In genomic region chrX:145817666-145818521, GRCh38 we compare ENCODE assay signal across 12 cellular contexts. TPM values are rescaled to one million over a fixed set of nuclear protein-coding genes. Genes with fewer than 3 reads are reported as not detected.
DNase-seq lines count a peak whose midpoint lies in the region; ATAC-seq and TF ChIP-seq lines count a peak whose summit lies in the region.
"Had no signal": no experiment of that assay in that cellular context is flagged by ENCODE, and none has a peak within 500 bp of the region (broad histone marks: within the 10 kb centered on the region; RNA-seq: fewer than 3 reads in every experiment).

Gene SLITRK2 (plus strand): TSS chrX:145817829. CDS start chrX:145822426, 4,597 bp downstream.

- DNase-seq in Ammon's horn (ENCODE audit: low spot score) (peak; percentile 86), T1000 (lab: John Stamatoyannopoulos, UW) (peak; percentile 17), right atrium auricular region (ENCODE audit: low spot score) (no peak), trophoblast cell (no peak), T-helper 1 cell (no peak), NCI-H2196 treated with DMSO at 0.1 percent for 48 hours (lab: John Stamatoyannopoulos, UW; ENCODE audit: unreplicated experiment) (no peak)
- DNase-seq in activated naive CD4-positive, alpha-beta T cell treated with anti-CD3 and anti-CD28 coated beads, Interleukin-2, amount 10 ng/mL, durations not matched to agents 7 days and 5 days = no peak
- DNase-seq: CD4-positive, CD25-positive, alpha-beta regulatory T cell; effector CD8-positive, alpha-beta T cell; GOT3; NCI-H2171 had no signal

- H3K4me3 Mint-ChIP-seq in activated naive CD4-positive, alpha-beta T cell treated with anti-CD3 and anti-CD28 coated beads, Interleukin-2, amount 10 ng/mL, durations not matched to agents 7 days and 5 days = no peak within 1 kb of the TSS
- H3K4me3 Mint-ChIP-seq: CD4-positive, CD25-positive, alpha-beta regulatory T cell had no signal

- peak within 1 kb of the TSS; percentile 66 for H3K4me2 ChIP-seq in trophoblast cell (ENCODE audit: low read length)

- H3K23ac ChIP-seq in trophoblast cell (ENCODE audit: low read length) = no peak within 1 kb of the TSS

- H3K14ac ChIP-seq in trophoblast cell (ENCODE audit: low read length) = no peak within 1 kb of the TSS

- H3K9me3 ChIP-seq in right atrium auricular region = no peaks in the 10 kb centered on the region
- no peaks in the 10 kb centered on the region for H3K9me3 ChIP-seq in trophoblast cell (ENCODE audit: insufficient read depth, low read depth, low read length)

- H3K9me3 Mint-ChIP-seq in activated naive CD4-positive, alpha-beta T cell treated with anti-CD3 and anti-CD28 coated beads, Interleukin-2, amount 10 ng/mL, durations not matched to agents 7 days and 5 days = no peaks in the 10 kb centered on the region

- no peaks in the 10 kb centered on the region for H3K36me3 Mint-ChIP-seq in activated naive CD4-positive, alpha-beta T cell treated with anti-CD3 and anti-CD28 coated beads, Interleukin-2, amount 10 ng/mL, durations not matched to agents 7 days and 5 days
- H3K36me3 Mint-ChIP-seq: CD4-positive, CD25-positive, alpha-beta regulatory T cell had no signal

- H3K79me2 ChIP-seq in trophoblast cell (ENCODE audit: control insufficient read depth, insufficient read depth, low read length, poor library complexity) = no peaks in the 10 kb centered on the region

- no CpG with 5 or more reads among the region's 83 CpGs for WGBS in trophoblast cell (ENCODE audit: extremely low coverage, insufficient coverage, insufficient read length)

- ATAC-seq in GM19351 (IDR thresholded peaks at IDR 0.05; ENCODE audit: unreplicated experiment) = no peak

- TF ChIP-seq CTCF in right atrium auricular region (IDR thresholded peaks at IDR 0.05) = no peak

- H3K27ac Mint-ChIP-seq in activated naive CD4-positive, alpha-beta T cell treated with anti-CD3 and anti-CD28 coated beads, Interleukin-2, amount 10 ng/mL, durations not matched to agents 7 days and 5 days = no peak within 1 kb of the TSS
- H3K27ac Mint-ChIP-seq: CD4-positive, CD25-positive, alpha-beta regulatory T cell had no signal

- no peaks in the 10 kb centered on the region for H3K36me3 ChIP-seq in right atrium auricular region
- H3K36me3 ChIP-seq in trophoblast cell (ENCODE audit: control insufficient read depth in 1 of 2, insufficient read depth in 2 of 2, low read length in 2 of 2) = no peaks in the 10 kb centered on the region

- CTCF ChIA-PET in activated naive CD4-positive, alpha-beta T cell treated with anti-CD3 and anti-CD28 coated beads, Interleukin-2, amount 10 ng/mL, durations not matched to agents 7 days and 5 days (lab: Charles Lee) = no interaction called here

- no peak within 1 kb of the TSS for H3K18ac ChIP-seq in trophoblast cell (ENCODE audit: low read length)

- H3K9ac ChIP-seq in trophoblast cell (ENCODE audit: low read length) = no peak within 1 kb of the TSS

- no peaks in the 10 kb centered on the region for H3K4me1 Mint-ChIP-seq in activated naive CD4-positive, alpha-beta T cell treated with anti-CD3 and anti-CD28 coated beads, Interleukin-2, amount 10 ng/mL, durations not matched to agents 7 days and 5 days
- H3K4me1 Mint-ChIP-seq: CD4-positive, CD25-positive, alpha-beta regulatory T cell had no signal

- no peak within 1 kb of the TSS for H2BK12ac ChIP-seq in trophoblast cell (ENCODE audit: low read length)

- peak within 1 kb of the TSS; percentile 27 for H2AFZ ChIP-seq in trophoblast cell (ENCODE audit: insufficient read depth, low read length, poor library complexity)

- H3K27me3 ChIP-seq in right atrium auricular region (peaks cover 0 to 4% of the 10 kb centered on the region in 2 donors), trophoblast cell (ENCODE audit: insufficient read depth, low read length) (peaks cover 32% of the 10 kb centered on the region)

- no peak within 1 kb of the TSS for H4K12ac ChIP-seq in trophoblast cell (ENCODE audit: low read depth, low read length)

- H4K8ac ChIP-seq in trophoblast cell (ENCODE audit: low read depth, low read length) = no peak within 1 kb of the TSS

- peaks cover 60% of the 10 kb centered on the region for H3K27me3 Mint-ChIP-seq in activated naive CD4-positive, alpha-beta T cell treated with anti-CD3 and anti-CD28 coated beads, Interleukin-2, amount 10 ng/mL, durations not matched to agents 7 days and 5 days

- H3K4me1 ChIP-seq in right atrium auricular region (no peaks in the 10 kb centered on the region), trophoblast cell (ENCODE audit: control insufficient read depth in 1 of 2, insufficient read depth in 2 of 2, low read length in 2 of 2) (peaks cover 4 to 6% of the 10 kb centered on the region in 2 experiments)

- H3K4ac ChIP-seq in trophoblast cell (ENCODE audit: low read depth, low read length) = no peak within 1 kb of the TSS

- no peak within 1 kb of the TSS for H4K91ac ChIP-seq in trophoblast cell (ENCODE audit: low read depth, low read length)

- no peak within 1 kb of the TSS for H2BK5ac ChIP-seq in trophoblast cell (ENCODE audit: low read depth, low read length, poor library complexity)

- H2BK120ac ChIP-seq in trophoblast cell (ENCODE audit: insufficient read depth, low read length, poor library complexity) = no peak within 1 kb of the TSS

- H2AK5ac ChIP-seq in trophoblast cell (ENCODE audit: low read length) = no peak within 1 kb of the TSS

- H3K27ac ChIP-seq in right atrium auricular region (no peak within 1 kb of the TSS), trophoblast cell (ENCODE audit: low read depth, low read length) (no peak within 1 kb of the TSS)

- H3K79me1 ChIP-seq in trophoblast cell (ENCODE audit: low read length) = no peaks in the 10 kb centered on the region

- H3K4me3 ChIP-seq in right atrium auricular region = peak within 1 kb of the TSS; percentile 21 to 40
- H3K4me3 ChIP-seq in trophoblast cell (ENCODE audit: low read depth, low read length) = no peak within 1 kb of the TSS

RNA-seq across cellular contexts. Expression of gene SLITRK2, which starts in this region (rescaled TPM):
- under 1 TPM; 0.41 to 0.71 TPM for total RNA-seq in right atrium auricular region
- 0.01 TPM in 2 replicates for polyA plus RNA-seq in trophoblast cell (2013)
- total RNA-seq: CD4-positive, CD25-positive, alpha-beta regulatory T cell had no signal
- polyA plus RNA-seq: CD4-positive, CD25-positive, alpha-beta regulatory T cell had no signal

Comparison
In these comparisons a context has a peak if more than half of its experiments do, and no peak if none do; other contexts are left out.
1. DNase-seq: peak in Ammon's horn (single experiment) and T1000 (single experiment); none in right atrium auricular region (single experiment), trophoblast cell (0 of 2), T-helper 1 cell (0 of 5), NCI-H2196 treated with DMSO at 0.1 percent for 48 hours (single experiment) and activated naive CD4-positive, alpha-beta T cell treated with anti-CD3 and anti-CD28 coated beads, Interleukin-2, amount 10 ng/mL, durations not matched to agents 7 days and 5 days (single experiment).